In genomic region chr4:141195095-141195707, GRCh38 we compare ENCODE assay signal across 24 cellular contexts. TPM values are rescaled to one million over a fixed set of nuclear protein-coding genes. Genes with fewer than 3 reads are reported as not detected.
DNase-seq lines count a peak whose midpoint lies in the region; ATAC-seq, FAIRE-seq and TF ChIP-seq lines count a peak whose summit lies in the region.
"Had no signal": no experiment of that assay in that cellular context is flagged by ENCODE, and none has a peak within 500 bp of the region (broad histone marks: within the 10 kb centered on the region; RNA-seq: fewer than 3 reads in every experiment).

No MANE protein-coding gene starts in this region.

- H3K4me3 Mint-ChIP-seq in CD8-positive, alpha-beta memory T cell, result no peak overlapping the region
- H3K4me3 Mint-ChIP-seq: CD4-positive, alpha-beta memory T cell had no signal

- no peak overlapping the region for H2AFZ ChIP-seq in hepatocyte
- H2AFZ ChIP-seq: PC-9 had no signal

- ATAC-seq in right lobe of liver (peak; percentile 89 to 95 (median 93)), GM19023 (IDR thresholded peaks at IDR 0.05; ENCODE audit: unreplicated experiment) (no peak)
- ATAC-seq: K562 had no signal

- no peak overlapping the region for H3K4me2 ChIP-seq in hepatocyte
- H3K4me2 ChIP-seq: PC-9 had no signal

- no peaks in the 10 kb centered on the region for H3K4me1 Mint-ChIP-seq in CD8-positive, alpha-beta memory T cell
- H3K4me1 Mint-ChIP-seq: CD4-positive, alpha-beta memory T cell had no signal

- H3K27ac ChIP-seq in right lobe of liver (peak overlapping the region in 2 of 3 donors; percentile 39 to 61), hepatocyte (no peak overlapping the region)
- no peak overlapping the region for H3K27ac ChIP-seq in CD8-positive, alpha-beta memory T cell (ENCODE audit: low read depth, low read length)
- H3K27ac ChIP-seq: PC-9 had no signal

- H4K20me1 ChIP-seq in hepatocyte (ENCODE audit: insufficient read depth, poor library complexity, severe bottlenecking), result no peaks in the 10 kb centered on the region

- H3K79me2 ChIP-seq in hepatocyte, result no peaks in the 10 kb centered on the region

- POLR2A ChIA-PET in CD8-positive, alpha-beta memory T cell (lab: Charles Lee), result no interaction called here

- peak; percentile 48 for FAIRE-seq in D721Med (lab: Jason Lieb, UNC)
- FAIRE-seq: GM12892, GM19239, H54, K562 had no signal

- no peaks in the 10 kb centered on the region for H3K36me3 ChIP-seq in right lobe of liver
- H3K36me3 ChIP-seq in hepatocyte (replicated peaks; ENCODE audit: insufficient read depth, low read depth), result no peaks in the 10 kb centered on the region
- H3K36me3 ChIP-seq in CD8-positive, alpha-beta memory T cell (ENCODE audit: insufficient read depth, low read length), result no peaks in the 10 kb centered on the region

- intact Hi-C loops in right lobe of liver (cut with DNase I), result no loop called here

- TF ChIP-seq CTCF in D721Med (IDR thresholded peaks at IDR 0.05; ENCODE audit: insufficient read depth, missing control alignments) (no peak), right lobe of liver (IDR thresholded peaks at IDR 0.05) (no peak), hepatocyte (IDR thresholded peaks at IDR 0.05; ENCODE audit: poor library complexity) (no peak)

- CTCF ChIA-PET in CD8-positive, alpha-beta memory T cell (lab: Charles Lee), result no interaction called here

- H3K27me3 ChIP-seq in right lobe of liver, result no peaks in the 10 kb centered on the region
- H3K27me3 ChIP-seq in hepatocyte, result no peaks in the 10 kb centered on the region
- no peaks in the 10 kb centered on the region for H3K27me3 ChIP-seq in CD8-positive, alpha-beta memory T cell (ENCODE audit: insufficient read depth, low read length, poor library complexity, severe bottlenecking)

- peaks cover 0 to 3% (median 2%) of the 10 kb centered on the region in 5 donors for H3K9me3 Mint-ChIP-seq in CD8-positive, alpha-beta memory T cell

- H3K27me3 Mint-ChIP-seq in CD8-positive, alpha-beta memory T cell, result peaks cover 0 to 39% of the 10 kb centered on the region in 2 donors

- H3K27ac Mint-ChIP-seq in CD8-positive, alpha-beta memory T cell, result peak overlapping the region in 1 of 8 donors; percentile 21

- H3K36me3 Mint-ChIP-seq in CD8-positive, alpha-beta memory T cell, result no peaks in the 10 kb centered on the region
- H3K36me3 Mint-ChIP-seq: CD4-positive, alpha-beta memory T cell had no signal

- H3K9me3 ChIP-seq in right lobe of liver (no peaks in the 10 kb centered on the region), hepatocyte (ENCODE audit: low read depth) (no peaks in the 10 kb centered on the region)
- H3K9me3 ChIP-seq in CD8-positive, alpha-beta memory T cell (ENCODE audit: low read length), result no peaks in the 10 kb centered on the region
- H3K9me3 ChIP-seq: Caco-2 had no signal

- DNase-seq in D341Med (ENCODE audit: low spot score) (peak; percentile 67), D721Med (ENCODE audit: insufficient read length, low spot score) (no peak), cerebellar cortex (ENCODE audit: low spot score) (peak; percentile 90), right lobe of liver (peak in 1 of 3 donors; percentile 60), hepatocyte (ENCODE audit: low spot score) (no peak), NCI-H146 (lab: John Stamatoyannopoulos, UW) (no peak)
- no peak for DNase-seq in CD8-positive, alpha-beta memory T cell
- DNase-seq: Caco-2; CD4-positive, alpha-beta memory T cell; DMS79 treated with DMSO at 0.1 percent for 48 hours; Kasumi-1; NCI-H1092 treated with DMSO at 0.1 percent for 48 hours; NCI-H1436; NCI-H187 treated with DMSO at 0.1 percent for 48 hours; NCI-H2171 treated with DMSO at 0.1 percent for 48 hours; NCI-H345; NCI-H510A treated with DMSO at 0.1 percent for 48 hours; PC-9; SHP77 treated with DMSO at 0.1 percent for 48 hours had no signal

- no peak for TF ChIP-seq POLR2A in right lobe of liver (IDR thresholded peaks at IDR 0.05)

- 39% methylated on average over 2 of the region's 2 CpGs for WGBS in right lobe of liver (ENCODE audit: insufficient coverage, low coverage, low lambda C conversion rate, missing lambda C conversion rate)
- WGBS in hepatocyte (ENCODE audit: low lambda C conversion rate, missing lambda C conversion rate), result 77% methylated on average over 2 of the region's 2 CpGs

- H3K4me1 ChIP-seq in right lobe of liver (peaks cover 0 to 12% (median 4%) of the 10 kb centered on the region in 4 donors), hepatocyte (ENCODE audit: insufficient read depth) (no peaks in the 10 kb centered on the region)
- H3K4me1 ChIP-seq in CD8-positive, alpha-beta memory T cell (ENCODE audit: insufficient read depth, low read length), result no peaks in the 10 kb centered on the region
- H3K4me1 ChIP-seq: Caco-2 had no signal

- H3K4me3 ChIP-seq in right lobe of liver (peak overlapping the region in 1 of 3 donors; percentile 5), hepatocyte (no peak overlapping the region)
- H3K4me3 ChIP-seq in CD8-positive, alpha-beta memory T cell (ENCODE audit: low read length), result no peak overlapping the region
- H3K4me3 ChIP-seq: K562, PC-9 had no signal

- no peaks in the 10 kb centered on the region for H3K9me2 ChIP-seq in hepatocyte (replicated peaks; ENCODE audit: insufficient read depth)

RNA-seq across cellular contexts. Expression of gene ZNF330, which starts 25.5 kb away (rescaled TPM):
- total RNA-seq in right lobe of liver (10 to 100 TPM; 11.8 to 33.5 (median 26.0) TPM), hepatocyte (32.9 and 34.2 TPM in 2 replicates)
- polyA plus RNA-seq in hepatocyte, result 37.8 and 45.5 TPM in 2 replicates
- 10 to 100 TPM; 55.7 to 57.5 TPM for total RNA-seq in CD8-positive, alpha-beta memory T cell
- 27.9 TPM for polyA plus RNA-seq in CD8-positive, alpha-beta memory T cell

Comparison
In these comparisons a context has a peak if more than half of its experiments do, and no peak if none do; other contexts are left out.
1. DNase-seq: peak in D341Med (single experiment) and cerebellar cortex (single experiment); none in D721Med (single experiment), hepatocyte (single experiment), CD8-positive, alpha-beta memory T cell (0 of 5) and NCI-H146 (single experiment).
2. H3K27ac ChIP-seq: peak in right lobe of liver (2 of 3); none in hepatocyte (single experiment) and CD8-positive, alpha-beta memory T cell (single experiment).